ENCODE assay signal across 36 cellular contexts in the genomic region with DNA sequence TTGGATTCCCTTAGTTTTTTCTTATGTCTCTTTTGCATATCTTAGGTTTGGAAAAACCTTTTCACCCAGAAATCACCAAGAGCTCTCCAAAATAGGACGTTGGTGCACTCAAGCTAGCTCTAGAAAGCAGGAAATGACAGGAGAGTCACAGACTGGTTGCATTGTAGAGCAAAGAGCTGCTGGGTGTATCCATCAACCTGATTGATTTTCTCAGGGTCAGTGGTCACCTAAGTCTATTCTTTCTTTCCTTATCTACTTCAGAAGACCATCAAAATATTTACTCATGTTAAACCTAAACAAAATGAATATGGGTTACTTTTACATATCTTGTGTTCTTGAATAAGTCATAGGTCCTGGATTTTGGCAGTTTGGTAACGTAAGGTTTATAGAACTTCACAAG. TPM values are rescaled to one million over a fixed set of nuclear protein-coding genes. Genes with fewer than 3 reads are reported as not detected.
"Had no signal": no experiment of that assay in that cellular context is flagged by ENCODE, and none has a peak within 500 bp of the region (broad histone marks: within the 10 kb centered on the region; RNA-seq: fewer than 3 reads in every experiment).

No MANE protein-coding gene starts in this region.

- H3K27ac Mint-ChIP-seq: activated B cell treated with CpG ODN at 0.5 μM for 24 hours; activated CD4-positive, alpha-beta memory T cell treated with anti-CD3 and anti-CD28 coated beads for 36 hours; activated CD4-positive, alpha-beta T cell treated with anti-CD3 and anti-CD28 coated beads, Interleukin-2, amount 10 ng/mL, durations not matched to agents 24 days and 14 days; activated CD8-positive, alpha-beta T cell treated with anti-CD3 and anti-CD28 coated beads for 36 hours; activated naive CD4-positive, alpha-beta T cell treated with anti-CD3 and anti-CD28 coated beads for 36 hours; activated naive CD4-positive, alpha-beta T cell treated with anti-CD3 and anti-CD28 coated beads, Interleukin-2, amount 50 U/mL, for 72 hours; activated naive CD8-positive, alpha-beta T cell treated with anti-CD3 and anti-CD28 coated beads for 36 hours; activated T-helper 1 cell treated with anti-CD3 and anti-CD28 coated beads, Interleukin-12 subunit alpha, Interleukin-12 subunit beta, Interleukin-2, Interleukin-4 antibody, amounts not matched to agents 30 ng/mL and 10 ng/mL and 1 ng/mL, durations not matched to agents 14 hours and 24 hours and 36 hours; activated T-helper 17 cell treated with anti-CD3 and anti-CD28 coated beads, Interleukin-2, amount 50 U/mL, for 72 hours; brain; T-helper 1 cell treated with Interleukin-12 subunit alpha and Interleukin-12 subunit beta and Interleukin-4 antibody, amounts not matched to agents 30 μg/mL and 1 μg/mL, for 36 hours; T-helper 2 cell treated with Interferon-gamma antibody and Interleukin-4, amounts not matched to agents 5 μg/mL and 100 μg/mL, for 36 hours had no signal

- H3K4me3 Mint-ChIP-seq: activated B cell treated with CpG ODN at 0.5 μM for 24 hours; activated CD4-positive, alpha-beta memory T cell treated with anti-CD3 and anti-CD28 coated beads for 36 hours; activated CD4-positive, alpha-beta T cell treated with anti-CD3 and anti-CD28 coated beads, Interleukin-2, amount 10 ng/mL, durations not matched to agents 24 days and 14 days; activated CD8-positive, alpha-beta T cell treated with anti-CD3 and anti-CD28 coated beads for 36 hours; activated naive CD4-positive, alpha-beta T cell treated with anti-CD3 and anti-CD28 coated beads for 36 hours; activated naive CD8-positive, alpha-beta T cell treated with anti-CD3 and anti-CD28 coated beads for 36 hours; activated T-helper 1 cell treated with anti-CD3 and anti-CD28 coated beads, Interleukin-12 subunit alpha, Interleukin-12 subunit beta, Interleukin-2, Interleukin-4 antibody, amounts not matched to agents 30 ng/mL and 10 ng/mL and 1 ng/mL, durations not matched to agents 14 hours and 24 hours and 36 hours; activated T-helper 17 cell treated with anti-CD3 and anti-CD28 coated beads, Interleukin-2, amount 50 U/mL, for 72 hours; brain; T-helper 1 cell treated with Interleukin-12 subunit alpha and Interleukin-12 subunit beta and Interleukin-4 antibody, amounts not matched to agents 30 μg/mL and 1 μg/mL, for 36 hours; T-helper 2 cell treated with Interferon-gamma antibody and Interleukin-4, amounts not matched to agents 5 μg/mL and 100 μg/mL, for 36 hours had no signal

- H3K27me3 ChIP-seq: adrenal gland, ascending aorta had no signal

- H3K27me3 Mint-ChIP-seq: activated B cell treated with CpG ODN at 0.5 μM for 24 hours; activated CD4-positive, alpha-beta memory T cell treated with anti-CD3 and anti-CD28 coated beads for 36 hours; activated CD4-positive, alpha-beta T cell treated with anti-CD3 and anti-CD28 coated beads, Interleukin-2, amount 10 ng/mL, durations not matched to agents 24 days and 14 days; activated CD8-positive, alpha-beta T cell treated with anti-CD3 and anti-CD28 coated beads for 36 hours; activated naive CD8-positive, alpha-beta T cell treated with anti-CD3 and anti-CD28 coated beads for 36 hours; activated T-helper 17 cell treated with anti-CD3 and anti-CD28 coated beads, Interleukin-2, amount 50 U/mL, for 72 hours; brain had no signal

- H3K27ac ChIP-seq: ascending aorta, VCaP had no signal

- H3K9me3 ChIP-seq: adrenal gland, ascending aorta had no signal

- H3K4me3 ChIP-seq: adrenal gland, ascending aorta had no signal

- H3K4me1 ChIP-seq: adrenal gland, ascending aorta had no signal

- H3K4me1 Mint-ChIP-seq: activated B cell treated with CpG ODN at 0.5 μM for 24 hours; activated CD4-positive, alpha-beta T cell treated with anti-CD3 and anti-CD28 coated beads, Interleukin-2, amount 10 ng/mL, durations not matched to agents 24 days and 14 days; activated naive CD8-positive, alpha-beta T cell treated with anti-CD3 and anti-CD28 coated beads for 36 hours; activated T-helper 17 cell treated with anti-CD3 and anti-CD28 coated beads, Interleukin-2, amount 50 U/mL, for 72 hours; brain had no signal

- FAIRE-seq: TTC549 had no signal

- H3K9me3 Mint-ChIP-seq: activated B cell treated with CpG ODN at 0.5 μM for 24 hours; activated CD4-positive, alpha-beta memory T cell treated with anti-CD3 and anti-CD28 coated beads for 36 hours; activated CD4-positive, alpha-beta T cell treated with anti-CD3 and anti-CD28 coated beads, Interleukin-2, amount 10 ng/mL, durations not matched to agents 24 days and 14 days; activated CD8-positive, alpha-beta T cell treated with anti-CD3 and anti-CD28 coated beads for 36 hours; activated naive CD4-positive, alpha-beta T cell treated with anti-CD3 and anti-CD28 coated beads for 36 hours; activated naive CD4-positive, alpha-beta T cell treated with anti-CD3 and anti-CD28 coated beads, Interleukin-2, amount 50 U/mL, for 72 hours; activated naive CD8-positive, alpha-beta T cell treated with anti-CD3 and anti-CD28 coated beads for 36 hours; activated T-helper 1 cell treated with anti-CD3 and anti-CD28 coated beads, Interleukin-12 subunit alpha, Interleukin-12 subunit beta, Interleukin-2, Interleukin-4 antibody, amounts not matched to agents 30 ng/mL and 10 ng/mL and 1 ng/mL, durations not matched to agents 14 hours and 24 hours and 36 hours; activated T-helper 17 cell treated with anti-CD3 and anti-CD28 coated beads, Interleukin-2, amount 50 U/mL, for 72 hours; brain; T-helper 1 cell treated with Interleukin-12 subunit alpha and Interleukin-12 subunit beta and Interleukin-4 antibody, amounts not matched to agents 30 μg/mL and 1 μg/mL, for 36 hours; T-helper 2 cell treated with Interferon-gamma antibody and Interleukin-4, amounts not matched to agents 5 μg/mL and 100 μg/mL, for 36 hours had no signal

- DNase-seq: activated B cell treated with CpG ODN at 0.5 μM for 24 hours; activated CD4-positive, alpha-beta memory T cell treated with anti-CD3 and anti-CD28 coated beads for 36 hours; activated CD4-positive, alpha-beta T cell treated with anti-CD3 and anti-CD28 coated beads for 4 hours; activated CD4-positive, alpha-beta T cell treated with anti-CD3 and anti-CD28 coated beads, Interleukin-2, amount 10 ng/mL, durations not matched to agents 24 days and 14 days; activated CD4-positive, alpha-beta T cell treated with anti-CD3 and anti-CD28 coated beads, Interleukin-2, amount 50 U/mL, for 1 hour; activated CD4-positive, alpha-beta T cell treated with anti-CD3 and anti-CD28 coated beads, Interleukin-2, amount 50 U/mL, for 4 hours; activated CD4-positive, CD25-positive, alpha-beta regulatory T cell treated with anti-CD3 and anti-CD28 coated beads, Interleukin-2, amount 50 U/mL, for 72 hours; activated CD8-positive, alpha-beta memory T cell treated with anti-CD3 and anti-CD28 coated beads, Interleukin-2, amount 50 U/mL, for 4 hours; activated CD8-positive, alpha-beta T cell treated with anti-CD3 and anti-CD28 coated beads for 36 hours; activated effector memory CD4-positive, alpha-beta T cell treated with anti-CD3 and anti-CD28 coated beads, Interleukin-2, amount 50 U/mL, for 16 hours; activated gamma-delta T cell treated with Interleukin-2 at 50 U/mL for 16 hours; activated naive CD4-positive, alpha-beta T cell; activated naive CD4-positive, alpha-beta T cell treated with anti-CD3 and anti-CD28 coated beads for 36 hours; activated naive CD4-positive, alpha-beta T cell treated with anti-CD3 and anti-CD28 coated beads, Interleukin-2, amount 50 U/mL, for 16 hours; activated naive CD8-positive, alpha-beta T cell treated with anti-CD3 and anti-CD28 coated beads for 36 hours; activated T-cell treated with anti-CD3 and anti-CD28 coated beads for 4 hours; activated T-cell treated with anti-CD3 and anti-CD28 coated beads, Interleukin-2, amount 50 U/mL, for 1 hour; activated T-cell treated with anti-CD3 and anti-CD28 coated beads, Interleukin-2, amount 50 U/mL, for 48 hours; adrenal gland; amniotic stem cell; central memory CD4-positive, alpha-beta T cell; SW 1271; T-helper 1 cell; T-helper 2 cell; T-helper 9 cell had no signal

- ATAC-seq: activated CD8-positive, alpha-beta T cell treated with anti-CD3 and anti-CD28 coated beads for 36 hours; activated naive CD4-positive, alpha-beta T cell treated with anti-CD3 and anti-CD28 coated beads, Interleukin-2, amount 50 U/mL, for 72 hours; activated T-helper 17 cell treated with anti-CD3 and anti-CD28 coated beads, Interleukin-2, amount 50 U/mL, for 72 hours had no signal

RNA-seq across cellular contexts. Expression of a gene that starts 30.8 kb away (rescaled TPM):
- total RNA-seq: activated B cell treated with CpG ODN at 0.5 μM for 24 hours; activated CD4-positive, alpha-beta memory T cell treated with anti-CD3 and anti-CD28 coated beads for 36 hours; activated CD4-positive, alpha-beta T cell treated with anti-CD3 and anti-CD28 coated beads, Interleukin-2, amount 10 ng/mL, durations not matched to agents 24 days and 14 days; activated CD8-positive, alpha-beta memory T cell treated with anti-CD3 and anti-CD28 coated beads for 36 hours; activated CD8-positive, alpha-beta T cell treated with anti-CD3 and anti-CD28 coated beads for 36 hours; activated naive CD4-positive, alpha-beta T cell treated with anti-CD3 and anti-CD28 coated beads for 36 hours; activated naive CD4-positive, alpha-beta T cell treated with anti-CD3 and anti-CD28 coated beads, Interleukin-2, amount 50 U/mL, for 72 hours; activated naive CD8-positive, alpha-beta T cell treated with anti-CD3 and anti-CD28 coated beads for 36 hours; activated T-helper 1 cell treated with anti-CD3 and anti-CD28 coated beads, Interleukin-12 subunit alpha, Interleukin-12 subunit beta, Interleukin-2, Interleukin-4 antibody, amounts not matched to agents 30 ng/mL and 10 ng/mL and 1 ng/mL, durations not matched to agents 14 hours and 24 hours and 36 hours; activated T-helper 17 cell treated with anti-CD3 and anti-CD28 coated beads, Interleukin-2, amount 50 U/mL, for 72 hours; ascending aorta; cerebellum had no signal
